Comparison of ENCODE assay signal across 8 cellular contexts in the genomic region with DNA sequence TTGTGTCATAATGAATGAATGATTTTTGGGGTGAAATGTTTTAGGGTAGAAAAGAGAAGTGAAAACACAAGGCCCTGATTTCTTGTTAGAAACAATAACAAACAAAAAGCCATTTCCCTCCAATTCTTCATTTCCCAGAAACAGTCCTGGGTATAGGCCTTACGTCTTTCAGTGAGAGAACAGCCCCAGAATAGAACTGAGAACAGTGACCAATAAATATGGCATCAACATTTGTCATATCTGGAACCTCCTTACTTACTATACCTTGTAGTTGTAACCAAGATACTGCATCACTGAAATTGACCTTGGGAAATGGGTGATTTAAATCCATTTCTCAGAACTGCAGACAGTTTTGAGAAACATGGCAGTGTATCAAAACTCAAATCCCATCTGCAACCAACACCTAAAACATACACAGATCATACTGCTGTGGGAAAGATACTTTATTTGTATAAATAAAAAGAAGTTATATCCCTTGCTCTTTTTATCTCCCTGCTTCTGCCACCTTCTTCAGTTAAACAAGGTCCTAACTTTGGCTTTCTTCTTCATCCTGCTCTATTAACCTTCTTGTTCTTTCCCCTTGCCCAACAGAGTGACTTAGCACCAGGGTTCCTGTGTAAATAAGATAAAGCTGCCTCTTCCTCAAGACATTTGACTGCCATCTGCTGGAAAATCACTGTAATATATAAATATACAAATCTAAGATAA. TPM values are rescaled to one million over a fixed set of nuclear protein-coding genes. Genes with fewer than 3 reads are reported as not detected.
DNase-seq lines count a peak whose midpoint lies in the region; ATAC-seq and TF ChIP-seq lines count a peak whose summit lies in the region.

No MANE protein-coding gene starts in this region.

- H3K4me3 ChIP-seq in AG09309 (ENCODE audit: control insufficient read depth, low read depth, low read length), result no peak overlapping the region
- no peak overlapping the region for H3K4me3 ChIP-seq in GM12865 (ENCODE audit: low read depth, low read length)
- H3K4me3 ChIP-seq in cardiac fibroblast (replicated peaks in 1 of 2; ENCODE audit: low read depth in 2 of 2, low read length in 2 of 2), result no peak overlapping the region
- H3K4me3 ChIP-seq in left lung, result no peak overlapping the region
- no peak overlapping the region for H3K4me3 ChIP-seq in aorta (ENCODE audit: low read length in 2 of 2)
- no peak overlapping the region for H3K4me3 ChIP-seq in neuronal stem cell (ENCODE audit: low read length in 2 of 2)

- H3K18ac ChIP-seq in neuronal stem cell (ENCODE audit: low read length), result no peak overlapping the region

- H3K27ac ChIP-seq in left lung (peak overlapping the region in 1 of 2 donors; percentile 1), aorta (ENCODE audit: low read depth in 1 of 2, low read length in 2 of 2) (no peak overlapping the region), neuronal stem cell (replicated peaks; ENCODE audit: low read length) (no peak overlapping the region)

- no peak overlapping the region for H2BK12ac ChIP-seq in neuronal stem cell (ENCODE audit: low read length)

- no peak overlapping the region for H2BK5ac ChIP-seq in neuronal stem cell (ENCODE audit: low read length)

- H3K23ac ChIP-seq in neuronal stem cell (ENCODE audit: low read depth, low read length, poor library complexity), result no peak overlapping the region

- peak; percentile 53 for TF ChIP-seq CTCF in AG09309 (IDR thresholded peaks at IDR 0.05; ENCODE audit: control insufficient read depth, insufficient read depth, low read depth, low read length, missing control alignments)
- TF ChIP-seq CTCF in GM12865 (IDR thresholded peaks at IDR 0.05; ENCODE audit: insufficient read depth, low read depth, low read length, missing control alignments), result peak; percentile 25
- peak; percentile 38 for TF ChIP-seq CTCF in cardiac fibroblast (IDR thresholded peaks at IDR 0.05; ENCODE audit: low read depth, low read length)
- peak in 1 of 2 donors; percentile 43 for TF ChIP-seq CTCF in left lung (IDR thresholded peaks at IDR 0.05)

- no peak overlapping the region for H3K4me2 ChIP-seq in neuronal stem cell (ENCODE audit: insufficient read depth, low read length, poor library complexity, severe bottlenecking)

- H3K27me3 ChIP-seq in left lung (no peaks in the 10 kb centered on the region), aorta (ENCODE audit: control insufficient read depth in 1 of 2, insufficient read depth in 2 of 2, low read length in 1 of 2) (no peaks in the 10 kb centered on the region), neuronal stem cell (ENCODE audit: control insufficient read depth in 3 of 3, insufficient read depth in 3 of 3, low read depth in 1 of 3, low read length in 3 of 3) (no peaks in the 10 kb centered on the region)

- H3K4me1 ChIP-seq in left lung (peaks cover 0 to 13% of the 10 kb centered on the region in 2 donors), aorta (ENCODE audit: control insufficient read depth in 1 of 2, insufficient read depth in 2 of 2, low read length in 2 of 2) (no peaks in the 10 kb centered on the region), neuronal stem cell (ENCODE audit: control insufficient read depth in 2 of 2, insufficient read depth in 1 of 2, low read depth in 1 of 2, low read length in 2 of 2) (no peaks in the 10 kb centered on the region)

- H2BK15ac ChIP-seq in neuronal stem cell (ENCODE audit: low read length), result no peak overlapping the region

- H3K36me3 ChIP-seq in left lung (peaks cover 0 to 43% of the 10 kb centered on the region in 2 donors), aorta (ENCODE audit: control insufficient read depth in 1 of 2, insufficient read depth in 2 of 2, low read length in 1 of 2) (peaks cover 0 to 3% of the 10 kb centered on the region in 2 donors), neuronal stem cell (replicated peaks in 1 of 2; ENCODE audit: control insufficient read depth in 2 of 2, insufficient read depth in 2 of 2, low read length in 2 of 2) (peaks cover 5 to 30% of the 10 kb centered on the region in 2 donors)

- WGBS in aorta, 2 donors, result 55 to 60% methylated on average over 1 of the region's 1 CpG
- no CpG with 5 or more reads among the region's 1 CpG for WGBS in neuronal stem cell (ENCODE audit: extremely low coverage in 2 of 2, insufficient read length in 2 of 2, insufficient replicate concordance in 1 of 2), 2 donors

- H2AK5ac ChIP-seq in neuronal stem cell (ENCODE audit: low read depth, low read length), result no peak overlapping the region

- no peak overlapping the region for H4K91ac ChIP-seq in neuronal stem cell (ENCODE audit: low read depth, low read length, poor library complexity)

- no peak overlapping the region for H3K14ac ChIP-seq in neuronal stem cell (ENCODE audit: low read length)

- no peak overlapping the region for H3K9ac ChIP-seq in neuronal stem cell (ENCODE audit: low read depth, low read length, poor library complexity)

- no peaks in the 10 kb centered on the region for H3K79me1 ChIP-seq in neuronal stem cell (ENCODE audit: low read depth, low read length)

- no peak overlapping the region for H2BK120ac ChIP-seq in neuronal stem cell (ENCODE audit: low read depth, low read length)

- H3K9me3 ChIP-seq in left lung (no peaks in the 10 kb centered on the region), aorta (ENCODE audit: control insufficient read depth, low read length) (no peaks in the 10 kb centered on the region), neuronal stem cell (replicated peaks in 1 of 2; ENCODE audit: control insufficient read depth in 2 of 2, insufficient read depth in 1 of 2, low read depth in 1 of 2, low read length in 2 of 2) (no peaks in the 10 kb centered on the region)

- DNase-seq in AG09309 (ENCODE audit: low read depth), result peak; percentile 67
- DNase-seq in GM12865 (ENCODE audit: low read depth), result peak; percentile 59
- peak; percentile 59 for DNase-seq in NCI-H69 (lab: John Stamatoyannopoulos, UW)
- peak; percentile 86 to 90 for DNase-seq in cardiac fibroblast (ENCODE audit: low read depth in 2 of 2)
- DNase-seq in left lung, result no peak
- DNase-seq in aorta, result no peak
- DNase-seq in HK-2 (ENCODE audit: unreplicated experiment), result no peak
- no peak for DNase-seq in neuronal stem cell (ENCODE audit: low spot score)

- no peak overlapping the region for H3K4ac ChIP-seq in neuronal stem cell (ENCODE audit: low read length)

- no peak overlapping the region for H2AFZ ChIP-seq in neuronal stem cell (ENCODE audit: low read length)

- intact Hi-C loops in left lung (cut with DNase I) (no loop called here), aorta (cut with DNase I) (loop anchor here in 1 of 2 donors (2.0 kb wide), 1 partner anchor 121 kb away; no protein-coding TSS in a partner anchor)

- ATAC-seq in left lung (peak; percentile 89), aorta (ENCODE audit: low FRiP score) (peak; percentile 78)

- no peak overlapping the region for H4K8ac ChIP-seq in neuronal stem cell (ENCODE audit: low read depth, low read length)

RNA-seq across cellular contexts. Expression of a gene that starts 19.5 kb away (rescaled TPM):
- total RNA-seq in left lung (10 to 100 TPM in 1 of 2 donors, 1 to 10 TPM in 1; 8.8 to 10.3 TPM), aorta (1 to 10 TPM; 6.8 to 7.8 TPM)
- 1 to 10 TPM; 4.3 to 7.5 TPM for polyA plus RNA-seq in aorta
- 8.7 TPM for polyA plus RNA-seq in neuronal stem cell (2013, experiment 1 of 2)
- 8.8 TPM for polyA plus RNA-seq in neuronal stem cell (2013, experiment 2 of 2)

RNA-seq across cellular contexts. Expression of a gene that starts 44.5 kb away (rescaled TPM):
- total RNA-seq in left lung, result 10 to 100 TPM; 14.8 to 15.7 TPM
- under 1 TPM in 1 of 2 donors, not detected in 1; 0.49 TPM for total RNA-seq in aorta
- 1 to 10 TPM in 1 of 2 donors, not detected in 1; 3.0 TPM for polyA plus RNA-seq in aorta
- 1.3 TPM for polyA plus RNA-seq in neuronal stem cell (2013, experiment 1 of 2)
- polyA plus RNA-seq in neuronal stem cell (2013, experiment 2 of 2), result 1.6 TPM

Comparison
In these comparisons a context has a peak if more than half of its experiments do, and no peak if none do; other contexts are left out.
1. DNase-seq: peak in AG09309 (single experiment), GM12865 (single experiment), NCI-H69 (single experiment) and cardiac fibroblast (2 of 2); none in left lung (0 of 2), aorta (0 of 2), HK-2 (single experiment) and neuronal stem cell (single experiment).
2. RNA of a gene that starts 44.5 kb away (total RNA-seq): 14.8 to 15.7 TPM in left lung; 0.49 TPM in aorta; every median in the first group is over 10 times any median in the second.